Comparison of ENCODE assay signal across 17 cellular contexts in genomic region chr9:113935677-113936380, GRCh38.
"Had no signal": no experiment of that assay in that cellular context is flagged by ENCODE, and none has a peak within 500 bp of the region (broad histone marks: within the 10 kb centered on the region; RNA-seq: fewer than 3 reads in every experiment).

No MANE protein-coding gene starts in this region.

- H3K4me2 ChIP-seq: SK-N-SH, smooth muscle cell had no signal

- H3K36me3 ChIP-seq: gastrocnemius medialis, thoracic aorta had no signal

- H3K27me3 ChIP-seq: body of pancreas, dorsolateral prefrontal cortex, gastrocnemius medialis had no signal

- H3K36me3 Mint-ChIP-seq: activated CD4-positive, alpha-beta memory T cell treated with anti-CD3 and anti-CD28 coated beads for 36 hours; activated naive CD4-positive, alpha-beta T cell treated with anti-CD3 and anti-CD28 coated beads, Interleukin-2, amount 50 U/mL, for 72 hours; stimulated activated effector memory CD8-positive, alpha-beta T cell treated with anti-CD3 and anti-CD28 coated beads, Interleukin-12 subunit alpha, Interleukin-12 subunit beta, amount 100 ng/mL, for 72 hours; T-cell had no signal

- H3K4me3 ChIP-seq: body of pancreas, dorsolateral prefrontal cortex, gastrocnemius medialis, smooth muscle cell, thoracic aorta had no signal

- H3K27me3 Mint-ChIP-seq: activated B cell treated with CpG ODN at 0.5 μM for 24 hours; activated CD4-positive, alpha-beta memory T cell treated with anti-CD3 and anti-CD28 coated beads for 36 hours had no signal

- H3K9ac ChIP-seq: SK-N-SH had no signal

- H3K27ac Mint-ChIP-seq: activated B cell treated with CpG ODN at 0.5 μM for 24 hours; activated CD4-positive, alpha-beta memory T cell treated with anti-CD3 and anti-CD28 coated beads for 36 hours; activated naive CD4-positive, alpha-beta T cell treated with anti-CD3 and anti-CD28 coated beads, Interleukin-2, amount 50 U/mL, for 72 hours; stimulated activated effector memory CD8-positive, alpha-beta T cell treated with anti-CD3 and anti-CD28 coated beads, Interleukin-12 subunit alpha, Interleukin-12 subunit beta, amount 100 ng/mL, for 72 hours; T-cell had no signal

- H3K4me3 Mint-ChIP-seq: activated B cell treated with CpG ODN at 0.5 μM for 24 hours; activated CD4-positive, alpha-beta memory T cell treated with anti-CD3 and anti-CD28 coated beads for 36 hours; activated T-cell treated with anti-CD3 and anti-CD28 coated beads, Interleukin-2, amount 50 U/mL, for 4 hours; stimulated activated effector memory CD8-positive, alpha-beta T cell treated with anti-CD3 and anti-CD28 coated beads, Interleukin-12 subunit alpha, Interleukin-12 subunit beta, amount 100 ng/mL, for 72 hours; T-cell had no signal

- H3K9me3 ChIP-seq: body of pancreas, gastrocnemius medialis, thoracic aorta had no signal

- H3K4me1 Mint-ChIP-seq: activated B cell treated with CpG ODN at 0.5 μM for 24 hours; stimulated activated effector memory CD8-positive, alpha-beta T cell treated with anti-CD3 and anti-CD28 coated beads, Interleukin-12 subunit alpha, Interleukin-12 subunit beta, amount 100 ng/mL, for 72 hours; T-cell had no signal

- H3K27ac ChIP-seq: body of pancreas, dorsolateral prefrontal cortex, gastrocnemius medialis had no signal

- ATAC-seq: activated naive CD4-positive, alpha-beta T cell treated with anti-CD3 and anti-CD28 coated beads, Interleukin-2, amount 50 U/mL, for 72 hours; activated T-cell treated with anti-CD3 and anti-CD28 coated beads, Interleukin-2, amount 50 U/mL, for 4 hours; body of pancreas; gastrocnemius medialis; stimulated activated effector memory CD8-positive, alpha-beta T cell treated with anti-CD3 and anti-CD28 coated beads, Interleukin-12 subunit alpha, Interleukin-12 subunit beta, amount 100 ng/mL, for 72 hours; T-cell had no signal

- DNase-seq: activated B cell treated with CpG ODN at 0.5 μM for 24 hours; activated CD4-positive, alpha-beta memory T cell treated with anti-CD3 and anti-CD28 coated beads for 36 hours; activated CD4-positive, alpha-beta T cell treated with anti-CD3 and anti-CD28 coated beads for 4 hours; activated effector memory CD4-positive, alpha-beta T cell treated with anti-CD3 and anti-CD28 coated beads, Interleukin-2, amount 50 U/mL, for 16 hours; activated T-cell treated with anti-CD3 and anti-CD28 coated beads, Interleukin-2, amount 50 U/mL, for 4 hours; amniotic stem cell; dorsolateral prefrontal cortex; gastrocnemius medialis; head of caudate nucleus; SK-N-SH; stimulated activated CD4-positive, alpha-beta T cell treated with anti-CD3 and anti-CD28 coated beads, Interleukin-4, amount 100 ng/mL, for 1 hour; T-cell had no signal

- H3K9me3 Mint-ChIP-seq: activated CD4-positive, alpha-beta memory T cell treated with anti-CD3 and anti-CD28 coated beads for 36 hours; activated naive CD4-positive, alpha-beta T cell treated with anti-CD3 and anti-CD28 coated beads, Interleukin-2, amount 50 U/mL, for 72 hours; activated T-cell treated with anti-CD3 and anti-CD28 coated beads, Interleukin-2, amount 50 U/mL, for 4 hours; T-cell had no signal
